In genomic region chrX:107718156-107718621, GRCh38 we compare ENCODE assay signal across 8 cellular contexts. TPM values are rescaled to one million over a fixed set of nuclear protein-coding genes. Genes with fewer than 3 reads are reported as not detected.
DNase-seq lines count a peak whose midpoint lies in the region; ATAC-seq, FAIRE-seq and TF ChIP-seq lines count a peak whose summit lies in the region.

No MANE protein-coding gene starts in this region.

- peaks cover 26% of the 10 kb centered on the region for H3K36me3 ChIP-seq in lower lobe of right lung

- in situ Hi-C loops in ACHN (cut with HindIII; ENCODE audit: low pct_ligation_motif_present, low pct_unique_long_range_greater_than_20kb, low sequenced_read_pairs): no loop called here

- peak; percentile 48 to 52 for ATAC-seq in lower lobe of right lung
- no peak for ATAC-seq in GM21737 (IDR thresholded peaks at IDR 0.05; ENCODE audit: unreplicated experiment)

- peak overlapping the region; percentile 99 for H3K27ac ChIP-seq in lower lobe of right lung

- no peaks in the 10 kb centered on the region for H3K27me3 ChIP-seq in lower lobe of right lung (ENCODE audit: low read depth)

- DNase-seq in ACHN (peak; percentile 68), GM18507 (ENCODE audit: extremely low spot score, insufficient read length, low read depth) (no peak), NCI-H2107 treated with DMSO at 0.1 percent for 48 hours (lab: John Stamatoyannopoulos, UW; ENCODE audit: unreplicated experiment) (peak; percentile 53), dermis microvascular lymphatic vessel endothelial cell (ENCODE audit: low read depth in 2 of 2) (peak; percentile 50 to 80), lower lobe of right lung (peak; percentile 66)
- peak; percentile 54 to 82 for DNase-seq in activated CD4-positive, alpha-beta T cell treated with anti-CD3 and anti-CD28 coated beads for 4 hours
- DNase-seq in stimulated activated CD8-positive, alpha-beta memory T cell treated with anti-CD3 and anti-CD28 coated beads, Interleukin-15, amount 100 ng/mL, for 48 hours (ENCODE audit: low read depth in 2 of 2): peak; percentile 41 to 42

- H3K4me3 ChIP-seq in lower lobe of right lung: peak overlapping the region; percentile 73

- TF ChIP-seq CTCF in lower lobe of right lung (IDR thresholded peaks at IDR 0.05): peak; percentile 71

- peaks cover 33% of the 10 kb centered on the region for H3K4me1 ChIP-seq in lower lobe of right lung

- H3K9me3 ChIP-seq in lower lobe of right lung: no peaks in the 10 kb centered on the region

- intact Hi-C loops in lower lobe of right lung (cut with DNase I): no loop called here

- FAIRE-seq in GM18507 (lab: Jason Lieb, UNC): peak; percentile 96

RNA-seq across cellular contexts. Expression of gene TSC22D3, which starts 57.4 kb away (rescaled TPM):
- 15.0 and 22.8 TPM in 2 replicates for total RNA-seq in dermis microvascular lymphatic vessel endothelial cell
- total RNA-seq in lower lobe of right lung: 350 TPM

RNA-seq across cellular contexts. Expression of gene NCBP2L, which starts 59.3 kb away (rescaled TPM):
- not detected in 2 replicates for total RNA-seq in dermis microvascular lymphatic vessel endothelial cell
- total RNA-seq in lower lobe of right lung: not detected

Comparison
In these comparisons a context has a peak if more than half of its experiments do, and no peak if none do; other contexts are left out.
1. RNA of gene TSC22D3, which starts 57.4 kb away (total RNA-seq): 350 TPM in lower lobe of right lung (single experiment); 15.0 to 22.8 TPM in dermis microvascular lymphatic vessel endothelial cell; every median in the first group is over 10 times any median in the second.